In genomic region chr11:34050967-34051348, GRCh38 we compare ENCODE assay signal across 8 cellular contexts. TPM values are rescaled to one million over a fixed set of nuclear protein-coding genes. Genes with fewer than 3 reads are reported as not detected.
DNase-seq lines count a peak whose midpoint lies in the region; ATAC-seq and TF ChIP-seq lines count a peak whose summit lies in the region.

No MANE protein-coding gene starts in this region.

- H3K4me1 ChIP-seq in right lobe of liver: peaks cover 0 to 30% (median 14%) of the 10 kb centered on the region in 4 donors
- peaks cover 4 to 37% (median 28%) of the 10 kb centered on the region in 4 donors for H3K4me1 ChIP-seq in tibial artery

- no peak for TF ChIP-seq POLR2A in right lobe of liver (IDR thresholded peaks at IDR 0.05)

- H3K4me3 ChIP-seq in GM12875 (ENCODE audit: low read depth, low read length): peak overlapping the region; percentile 99
- H3K4me3 ChIP-seq in right lobe of liver: peak overlapping the region; percentile 69 to 93 (median 88)
- H3K4me3 ChIP-seq in tibial artery: peak overlapping the region; percentile 94 to 98

- DNase-seq in NCI-H1092 (lab: John Stamatoyannopoulos, UW) (peak; percentile 51), brain pericyte (ENCODE audit: low read depth, low spot score) (peak; percentile 20), right lobe of liver (no peak), tibial artery (no peak), foreskin melanocyte (no peak), islet precursor cell (no peak)

- H3K36me3 ChIP-seq in right lobe of liver (peaks cover 0 to 5% (median 0%) of the 10 kb centered on the region in 4 donors), tibial artery (peaks cover 0 to 8% (median 7%) of the 10 kb centered on the region in 3 donors)

- peak overlapping the region; percentile 98 to 100 (median 99) for H3K27ac ChIP-seq in right lobe of liver
- H3K27ac ChIP-seq in tibial artery: peak overlapping the region; percentile 97 to 98

- under 1% methylated on average over 10 of the region's 11 CpGs for WGBS in right lobe of liver (ENCODE audit: insufficient coverage, low coverage, low lambda C conversion rate, missing lambda C conversion rate)

- ATAC-seq in right lobe of liver (peak; percentile 7 to 17 (median 10)), GM18517 (IDR thresholded peaks at IDR 0.05; ENCODE audit: unreplicated experiment) (no peak)

- H3K9me3 ChIP-seq in right lobe of liver (no peaks in the 10 kb centered on the region), tibial artery (no peaks in the 10 kb centered on the region)

- H3K27me3 ChIP-seq in right lobe of liver (no peaks in the 10 kb centered on the region), tibial artery (no peaks in the 10 kb centered on the region)

- TF ChIP-seq CTCF in GM12875 (IDR thresholded peaks at IDR 0.05; ENCODE audit: borderline replicate concordance, insufficient read depth, low read depth, low read length) (no peak), right lobe of liver (IDR thresholded peaks at IDR 0.05) (no peak), tibial artery (IDR thresholded peaks at IDR 0.05) (no peak)

- intact Hi-C loops in right lobe of liver (cut with DNase I): no loop called here
- intact Hi-C loops in tibial artery (cut with DNase I; ENCODE audit: low total_unique reads): loop anchor here (5.0 to 10.0 kb wide), 2 partner anchors 56 to 304 kb away; partner anchors contain the start of genes ABTB2 and NAT10

RNA-seq across cellular contexts. Expression of gene CAPRIN1, which starts 0.6 kb away (rescaled TPM):
- 10 to 100 TPM; 60.0 to 87.6 (median 71.2) TPM for total RNA-seq in right lobe of liver

RNA-seq across cellular contexts. Expression of gene NAT10, which starts 54.5 kb away (rescaled TPM):
- total RNA-seq in right lobe of liver: 10 to 100 TPM; 11.9 to 22.9 (median 19.1) TPM

Comparison
In these comparisons a context has a peak if more than half of its experiments do, and no peak if none do; other contexts are left out.
1. DNase-seq: peak in NCI-H1092 (single experiment) and brain pericyte (single experiment); none in right lobe of liver (0 of 3), tibial artery (0 of 2), foreskin melanocyte (single experiment) and islet precursor cell (single experiment).
2. Peak in every context shown above with its lines, with median percentiles within 50 percentile points of each other: H3K4me3 ChIP-seq.